ENCODE assay signal across 14 cellular contexts in genomic region chr10:29996842-29997123, GRCh38.
DNase-seq lines count a peak whose midpoint lies in the region; ATAC-seq and TF ChIP-seq lines count a peak whose summit lies in the region.
"Had no signal": no experiment of that assay in that cellular context is flagged by ENCODE, and none has a peak within 500 bp of the region (broad histone marks: within the 10 kb centered on the region; RNA-seq: fewer than 3 reads in every experiment).

No MANE protein-coding gene starts in this region.

- no peak overlapping the region for H3K4me3 ChIP-seq in Karpas-422 (ENCODE audit: low read length)
- no peak overlapping the region for H3K4me3 ChIP-seq in gastrocnemius medialis
- H3K4me3 ChIP-seq: A549 had no signal

- H3K27me3 Mint-ChIP-seq in mesothelial cell of epicardium (ENCODE audit: low read depth): no peaks in the 10 kb centered on the region

- no peak overlapping the region for H3K4me2 ChIP-seq in Karpas-422 (ENCODE audit: low read depth, low read length, poor library complexity, severe bottlenecking)
- H3K4me2 ChIP-seq: A549 had no signal

- TF ChIP-seq CTCF in mesothelial cell of epicardium (IDR thresholded peaks at IDR 0.05; ENCODE audit: unreplicated experiment) (no peak), gastrocnemius medialis (IDR thresholded peaks at IDR 0.05 in 4 of 5, conservative IDR thresholded peaks at IDR 0.05 in 1 of 5) (no peak), GM13976 (IDR thresholded peaks at IDR 0.05; ENCODE audit: borderline replicate concordance, control extremely low read depth, extremely low read depth, insufficient read depth, missing control alignments) (no peak)

- H3K36me3 ChIP-seq in Karpas-422 (ENCODE audit: insufficient read depth, low read length) (no peaks in the 10 kb centered on the region), gastrocnemius medialis (no peaks in the 10 kb centered on the region)

- H3K27me3 ChIP-seq in Karpas-422 (ENCODE audit: low read length) (no peaks in the 10 kb centered on the region), gastrocnemius medialis (no peaks in the 10 kb centered on the region)

- ATAC-seq in gastrocnemius medialis (no peak), GM21367 (IDR thresholded peaks at IDR 0.05; ENCODE audit: unreplicated experiment) (no peak)
- ATAC-seq: A549, HepG2 had no signal

- no peaks in the 10 kb centered on the region for H3K36me3 Mint-ChIP-seq in mesothelial cell of epicardium

- H2AFZ ChIP-seq in Karpas-422 (ENCODE audit: low read length): no peak overlapping the region

- H3K27ac ChIP-seq in Karpas-422 (ENCODE audit: low read length) (no peak overlapping the region), gastrocnemius medialis (peak overlapping the region; percentile 83 to 98 (median 86))
- H3K27ac ChIP-seq: A549 had no signal

- DNase-seq in Karpas-422: peak; percentile 19
- no peak for DNase-seq in mesothelial cell of epicardium (ENCODE audit: low spot score in 2 of 2, unreplicated experiment in 2 of 2)
- DNase-seq in gastrocnemius medialis: no peak
- DNase-seq in GM13976 (ENCODE audit: low spot score): no peak
- no peak for DNase-seq in hypothalamus (lab: John Stamatoyannopoulos, UW)
- DNase-seq: C1 segment of cervical spinal cord; Calu3; CD4-positive, alpha-beta T cell; DMS79; HCEC 1CT; HFFc6 had no signal

- peaks cover 73% of the 10 kb centered on the region for H3K4me1 Mint-ChIP-seq in mesothelial cell of epicardium

- peak overlapping the region; percentile 71 for H3K27ac Mint-ChIP-seq in mesothelial cell of epicardium
- H3K27ac Mint-ChIP-seq: CD4-positive, alpha-beta T cell; HFFc6 had no signal

- no peaks in the 10 kb centered on the region for H3K9me3 ChIP-seq in Karpas-422 (ENCODE audit: low read length)
- no peaks in the 10 kb centered on the region for H3K9me3 ChIP-seq in gastrocnemius medialis
- H3K9me3 ChIP-seq: A549 had no signal

- intact Hi-C loops in gastrocnemius medialis (cut with DNase I; ENCODE audit: low total_unique reads): loop anchor here (1.0 to 5.0 kb wide), 3 partner anchors 27 to 351 kb away; partner anchors contain the start of gene MTPAP

- H3K9ac ChIP-seq in Karpas-422 (ENCODE audit: low read length): no peak overlapping the region

- no peak for TF ChIP-seq POLR2A in gastrocnemius medialis (IDR thresholded peaks at IDR 0.05)

- H3K79me2 ChIP-seq in Karpas-422 (ENCODE audit: low read length): no peaks in the 10 kb centered on the region

- H3K4me1 ChIP-seq in Karpas-422 (ENCODE audit: low read length): no peaks in the 10 kb centered on the region
- peaks cover 51 to 57% of the 10 kb centered on the region in 2 donors for H3K4me1 ChIP-seq in gastrocnemius medialis

- no peaks in the 10 kb centered on the region for H3K9me2 ChIP-seq in Karpas-422 (replicated peaks; ENCODE audit: insufficient read depth, low read length)

- in situ Hi-C loops in gastrocnemius medialis (cut with MboI; ENCODE audit: low sequenced_read_pairs in 4 of 4) (loop anchor here in 3 of 4 donors (5.0 to 10.0 kb wide), 3 partner anchors 49 to 248 kb away; no protein-coding TSS in a partner anchor), GM13976 (cut with MboI; ENCODE audit: low sequenced_read_pairs, unreplicated experiment) (loop anchor here (25.0 kb wide), 1 partner anchor 591 kb away; no protein-coding TSS in a partner anchor)

- peaks cover 3% of the 10 kb centered on the region for H3K9me3 Mint-ChIP-seq in mesothelial cell of epicardium
- H3K9me3 Mint-ChIP-seq: CD4-positive, alpha-beta T cell; HFFc6 had no signal

- no peaks in the 10 kb centered on the region for H4K20me1 ChIP-seq in Karpas-422 (ENCODE audit: insufficient read depth, low read depth, low read length)

- no peak overlapping the region for H3K4me3 Mint-ChIP-seq in mesothelial cell of epicardium
- H3K4me3 Mint-ChIP-seq: CD4-positive, alpha-beta T cell; HFFc6 had no signal
